In the genomic region with DNA sequence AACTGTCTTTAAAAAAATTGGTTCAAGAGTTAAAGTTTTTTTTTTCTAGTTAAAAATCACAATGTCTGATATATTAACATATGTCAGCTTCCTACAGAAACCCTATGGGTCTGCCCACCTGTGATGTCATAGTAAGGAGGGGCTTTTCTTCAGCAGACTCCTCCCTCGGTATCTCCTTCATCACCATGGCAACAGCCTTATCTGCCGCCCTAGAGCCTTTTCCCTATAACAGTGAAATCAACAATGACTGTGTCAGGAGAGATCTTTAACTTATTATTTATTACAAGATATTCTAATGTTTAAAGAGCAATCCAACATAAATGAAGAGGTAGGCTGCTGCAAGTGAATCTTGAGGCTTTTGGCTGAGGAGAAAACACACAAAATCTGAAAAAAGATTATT, we compare ENCODE assay signal across 8 cellular contexts.
DNase-seq lines count a peak whose midpoint lies in the region; ATAC-seq and TF ChIP-seq lines count a peak whose summit lies in the region.

No MANE protein-coding gene starts in this region.

- DNase-seq in NCI-H748 (lab: John Stamatoyannopoulos, UW; ENCODE audit: unreplicated experiment) (peak; percentile 60), NCI-H748 treated with DMSO at 0.1 percent for 48 hours (lab: John Stamatoyannopoulos, UW) (no peak), HFFc6 (peak; percentile 29), NCI-H1048 (lab: John Stamatoyannopoulos, UW) (peak; percentile 37), pulmonary artery endothelial cell (ENCODE audit: low read depth, low spot score) (peak; percentile 19), DMS153 treated with DMSO at 0.1 percent for 48 hours (lab: John Stamatoyannopoulos, UW; ENCODE audit: unreplicated experiment) (no peak), progenitor cell of endocrine pancreas (ENCODE audit: low spot score, unreplicated experiment) (no peak)
- DNase-seq in activated naive CD8-positive, alpha-beta T cell treated with anti-CD3 and anti-CD28 coated beads, Interleukin-2, amount 50 U/mL, for 24 hours = peak; percentile 4

- H3K27me3 Mint-ChIP-seq in HFFc6 (ENCODE audit: insufficient read depth) (peaks cover 11% of the 10 kb centered on the region; the same call in 1 of the 2 replicates), progenitor cell of endocrine pancreas (no peaks in the 10 kb centered on the region)
- peaks cover 4% of the 10 kb centered on the region for H3K27me3 Mint-ChIP-seq in activated naive CD8-positive, alpha-beta T cell treated with anti-CD3 and anti-CD28 coated beads, Interleukin-2, amount 50 U/mL, for 24 hours

- no peaks in the 10 kb centered on the region for H3K9me3 Mint-ChIP-seq in HFFc6
- H3K9me3 Mint-ChIP-seq in activated naive CD8-positive, alpha-beta T cell treated with anti-CD3 and anti-CD28 coated beads, Interleukin-2, amount 50 U/mL, for 24 hours = no peaks in the 10 kb centered on the region
- H3K9me3 Mint-ChIP-seq in progenitor cell of endocrine pancreas (ENCODE audit: low read depth) = no peaks in the 10 kb centered on the region

- ATAC-seq in activated naive CD8-positive, alpha-beta T cell treated with anti-CD3 and anti-CD28 coated beads, Interleukin-2, amount 50 U/mL, for 24 hours = peak; percentile 63

- H3K4me1 Mint-ChIP-seq in HFFc6 (ENCODE audit: low read depth) (no peaks in the 10 kb centered on the region), progenitor cell of endocrine pancreas (ENCODE audit: low read depth) (peaks cover 1% of the 10 kb centered on the region)
- no peaks in the 10 kb centered on the region for H3K4me1 Mint-ChIP-seq in activated naive CD8-positive, alpha-beta T cell treated with anti-CD3 and anti-CD28 coated beads, Interleukin-2, amount 50 U/mL, for 24 hours

- H3K27ac Mint-ChIP-seq in HFFc6 = no peak overlapping the region
- no peak overlapping the region for H3K27ac Mint-ChIP-seq in activated naive CD8-positive, alpha-beta T cell treated with anti-CD3 and anti-CD28 coated beads, Interleukin-2, amount 50 U/mL, for 24 hours
- H3K27ac Mint-ChIP-seq in progenitor cell of endocrine pancreas = no peak overlapping the region

- TF ChIP-seq CTCF in HFFc6 (IDR thresholded peaks at IDR 0.05) (no peak), progenitor cell of endocrine pancreas (IDR thresholded peaks at IDR 0.05; ENCODE audit: unreplicated experiment) (no peak)

- H3K4me3 Mint-ChIP-seq in HFFc6 (no peak overlapping the region), progenitor cell of endocrine pancreas (ENCODE audit: low read depth) (no peak overlapping the region)
- no peak overlapping the region for H3K4me3 Mint-ChIP-seq in activated naive CD8-positive, alpha-beta T cell treated with anti-CD3 and anti-CD28 coated beads, Interleukin-2, amount 50 U/mL, for 24 hours

- H3K36me3 Mint-ChIP-seq in HFFc6 (ENCODE audit: low read depth) = no peaks in the 10 kb centered on the region
- no peaks in the 10 kb centered on the region for H3K36me3 Mint-ChIP-seq in activated naive CD8-positive, alpha-beta T cell treated with anti-CD3 and anti-CD28 coated beads, Interleukin-2, amount 50 U/mL, for 24 hours (ENCODE audit: low read depth)
- H3K36me3 Mint-ChIP-seq in progenitor cell of endocrine pancreas (ENCODE audit: insufficient read depth) = no peaks in the 10 kb centered on the region

Comparison
In these comparisons a context has a peak if more than half of its experiments do, and no peak if none do; other contexts are left out.
1. DNase-seq: peak in NCI-H748 (single experiment), HFFc6 (single experiment), NCI-H1048 (single experiment), activated naive CD8-positive, alpha-beta T cell treated with anti-CD3 and anti-CD28 coated beads, Interleukin-2, amount 50 U/mL, for 24 hours (single experiment) and pulmonary artery endothelial cell (single experiment); none in NCI-H748 treated with DMSO at 0.1 percent for 48 hours (single experiment), DMS153 treated with DMSO at 0.1 percent for 48 hours (single experiment) and progenitor cell of endocrine pancreas (single experiment).